3 cellular contexts compared by ENCODE assay signal in the genomic region with DNA sequence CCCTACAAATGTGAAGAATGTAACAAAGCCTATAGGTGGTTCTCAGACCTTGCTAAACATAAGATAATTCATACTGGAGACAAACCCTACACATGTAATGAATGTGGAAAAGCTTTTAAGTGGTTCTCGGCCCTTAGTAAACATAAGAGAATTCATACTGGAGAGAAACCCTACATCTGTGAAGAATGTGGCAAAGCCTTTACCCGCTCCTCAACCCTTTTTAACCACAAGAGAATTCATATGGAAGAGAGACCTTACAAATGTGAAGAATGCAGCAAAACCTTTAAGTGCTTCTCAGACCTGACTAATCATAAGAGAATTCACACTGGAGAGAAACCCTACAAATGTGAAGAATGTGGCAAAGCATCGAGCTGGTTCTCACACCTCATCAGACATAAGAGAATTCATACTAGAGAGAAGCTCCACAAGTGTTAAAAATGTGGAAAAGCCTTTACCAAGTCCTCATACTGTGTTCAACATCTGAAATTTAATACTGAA. TPM values are rescaled to one million over a fixed set of nuclear protein-coding genes. Genes with fewer than 3 reads are reported as not detected.
"Had no signal": no experiment of that assay in that cellular context is flagged by ENCODE, and none has a peak within 500 bp of the region (broad histone marks: within the 10 kb centered on the region; RNA-seq: fewer than 3 reads in every experiment).

No MANE protein-coding gene starts in this region.

RNA-seq across cellular contexts. Expression of gene ZNF736, which starts 35.0 kb away (rescaled TPM):
- total RNA-seq: hepatocyte, progenitor cell of endocrine pancreas, smooth muscle cell had no signal
- polyA plus RNA-seq: hepatocyte, smooth muscle cell had no signal
